Comparison of ENCODE assay signal across 8 cellular contexts in genomic region chr3:48301020-48301813, GRCh38. TPM values are rescaled to one million over a fixed set of nuclear protein-coding genes. Genes with fewer than 3 reads are reported as not detected.
DNase-seq lines count a peak whose midpoint lies in the region; ATAC-seq and TF ChIP-seq lines count a peak whose summit lies in the region.

NME6 (minus strand) TSS chr3:48301367.

- no peaks in the 10 kb centered on the region for H3K27me3 ChIP-seq in kidney epithelial cell (ENCODE audit: control insufficient read depth, insufficient read depth, low read length)

- H3K4me3 ChIP-seq in kidney epithelial cell (ENCODE audit: low read depth, low read length): peak within 1 kb of the TSS; percentile 93

- no peaks in the 10 kb centered on the region for H3K36me3 ChIP-seq in kidney epithelial cell (ENCODE audit: control insufficient read depth, insufficient read depth, low read length)

- TF ChIP-seq CTCF in kidney epithelial cell (IDR thresholded peaks at IDR 0.05; ENCODE audit: insufficient read depth, low read length, poor library complexity, severe bottlenecking): no peak

- peak; percentile 52 for ATAC-seq in GM19043 (IDR thresholded peaks at IDR 0.05; ENCODE audit: low read depth, unreplicated experiment)
- ATAC-seq in HG03439 (IDR thresholded peaks at IDR 0.05; ENCODE audit: unreplicated experiment): peak; percentile 59

- peak; percentile 96 for DNase-seq in AG08396 (ENCODE audit: low spot score)
- DNase-seq in NCI-H510A treated with DMSO at 0.1 percent for 48 hours (lab: John Stamatoyannopoulos, UW): peak; percentile 66
- peak; percentile 88 to 92 for DNase-seq in activated CD4-positive, alpha-beta T cell treated with anti-CD3 and anti-CD28 coated beads for 24 hours (ENCODE audit: low read depth in 2 of 2)
- DNase-seq in cerebellum (ENCODE audit: low spot score): peak; percentile 88
- peak; percentile 53 for DNase-seq in kidney epithelial cell (ENCODE audit: low read depth)
- DNase-seq in stimulated activated CD4-positive, alpha-beta T cell treated with anti-CD3 and anti-CD28 coated beads, Interleukin-15, amount 100 ng/mL, for 24 hours: peak; percentile 96

RNA-seq across cellular contexts. Expression of gene NME6, which starts in this region (rescaled TPM):
- total RNA-seq in cerebellum (20.4 TPM), kidney epithelial cell (35.1 and 45.9 TPM in 2 replicates)

Comparison
In these comparisons a context has a peak if more than half of its experiments do, and no peak if none do; other contexts are left out.
1. Peak in every context shown above with its lines: DNase-seq, ATAC-seq and H3K4me3 ChIP-seq.